ENCODE assay signal across 1 cellular context in genomic region chr17:15237106-15237425, GRCh38.
TF ChIP-seq lines count a peak whose summit lies in the region.

No MANE protein-coding gene starts in this region.

TF ChIP-seq in HepG2, 621 proteins besides CTCF, POLR2A, EP300 and RAD21 (continued from another document and continues in another):
- TF ChIP-seq HNF4A (CRISPR knock-in tag; IDR thresholded peaks at IDR 0.05) = peak; percentile 81
- TF ChIP-seq ZNF136 (CRISPR knock-in tag; IDR thresholded peaks at IDR 0.05; ENCODE audit: low read depth) = no peak
- TF ChIP-seq, protein P1, sequence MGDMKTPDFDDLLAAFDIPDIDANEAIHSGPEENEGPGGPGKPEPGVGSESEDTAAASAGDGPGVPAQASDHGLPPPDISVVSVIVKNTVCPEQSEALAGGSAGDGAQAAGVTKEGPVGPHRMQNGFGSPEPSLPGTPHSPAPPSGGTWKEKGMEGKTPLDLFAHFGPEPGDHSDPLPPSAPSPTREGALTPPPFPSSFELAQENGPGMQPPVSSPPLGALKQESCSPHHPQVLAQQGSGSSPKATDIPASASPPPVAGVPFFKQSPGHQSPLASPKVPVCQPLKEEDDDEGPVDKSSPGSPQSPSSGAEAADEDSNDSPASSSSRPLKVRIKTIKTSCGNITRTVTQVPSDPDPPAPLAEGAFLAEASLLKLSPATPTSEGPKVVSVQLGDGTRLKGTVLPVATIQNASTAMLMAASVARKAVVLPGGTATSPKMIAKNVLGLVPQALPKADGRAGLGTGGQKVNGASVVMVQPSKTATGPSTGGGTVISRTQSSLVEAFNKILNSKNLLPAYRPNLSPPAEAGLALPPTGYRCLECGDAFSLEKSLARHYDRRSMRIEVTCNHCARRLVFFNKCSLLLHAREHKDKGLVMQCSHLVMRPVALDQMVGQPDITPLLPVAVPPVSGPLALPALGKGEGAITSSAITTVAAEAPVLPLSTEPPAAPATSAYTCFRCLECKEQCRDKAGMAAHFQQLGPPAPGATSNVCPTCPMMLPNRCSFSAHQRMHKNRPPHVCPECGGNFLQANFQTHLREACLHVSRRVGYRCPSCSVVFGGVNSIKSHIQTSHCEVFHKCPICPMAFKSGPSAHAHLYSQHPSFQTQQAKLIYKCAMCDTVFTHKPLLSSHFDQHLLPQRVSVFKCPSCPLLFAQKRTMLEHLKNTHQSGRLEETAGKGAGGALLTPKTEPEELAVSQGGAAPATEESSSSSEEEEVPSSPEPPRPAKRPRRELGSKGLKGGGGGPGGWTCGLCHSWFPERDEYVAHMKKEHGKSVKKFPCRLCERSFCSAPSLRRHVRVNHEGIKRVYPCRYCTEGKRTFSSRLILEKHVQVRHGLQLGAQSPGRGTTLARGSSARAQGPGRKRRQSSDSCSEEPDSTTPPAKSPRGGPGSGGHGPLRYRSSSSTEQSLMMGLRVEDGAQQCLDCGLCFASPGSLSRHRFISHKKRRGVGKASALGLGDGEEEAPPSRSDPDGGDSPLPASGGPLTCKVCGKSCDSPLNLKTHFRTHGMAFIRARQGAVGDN (CRISPR knock-in tag; IDR thresholded peaks at IDR 0.05) = no peak
- TF ChIP-seq CEBPG (CRISPR knock-in tag; IDR thresholded peaks at IDR 0.05) = 0 out of 2 replicates have a peak, but pooled peaks have one; percentile 29
- TF ChIP-seq FOXK2 (IDR thresholded peaks at IDR 0.05) = no peak
- TF ChIP-seq ZNF557 (CRISPR knock-in tag; IDR thresholded peaks at IDR 0.05) = no peak
- TF ChIP-seq FOXA3 (CRISPR knock-in tag; IDR thresholded peaks at IDR 0.05) = peak; percentile 51; the same call in 1 of the 2 replicates
- TF ChIP-seq FOXJ3 (CRISPR knock-in tag; IDR thresholded peaks at IDR 0.05; ENCODE audit: borderline replicate concordance) = no peak; the same call in 1 of the 2 replicates
- TF ChIP-seq BCL3 (CRISPR knock-in tag; IDR thresholded peaks at IDR 0.05) = no peak
- TF ChIP-seq IRF1 (CRISPR knock-in tag; IDR thresholded peaks at IDR 0.05; ENCODE audit: low read depth) = no peak
- TF ChIP-seq ZBTB1 (CRISPR knock-in tag; IDR thresholded peaks at IDR 0.05; ENCODE audit: borderline replicate concordance) = no peak
- no peak for TF ChIP-seq KLF13 (CRISPR knock-in tag; IDR thresholded peaks at IDR 0.05)
- no peak for TF ChIP-seq NFRKB (IDR thresholded peaks at IDR 0.05)
- no peak for TF ChIP-seq ZNF382 (CRISPR knock-in tag; IDR thresholded peaks at IDR 0.05; ENCODE audit: borderline replicate concordance)
- TF ChIP-seq, protein P2, sequence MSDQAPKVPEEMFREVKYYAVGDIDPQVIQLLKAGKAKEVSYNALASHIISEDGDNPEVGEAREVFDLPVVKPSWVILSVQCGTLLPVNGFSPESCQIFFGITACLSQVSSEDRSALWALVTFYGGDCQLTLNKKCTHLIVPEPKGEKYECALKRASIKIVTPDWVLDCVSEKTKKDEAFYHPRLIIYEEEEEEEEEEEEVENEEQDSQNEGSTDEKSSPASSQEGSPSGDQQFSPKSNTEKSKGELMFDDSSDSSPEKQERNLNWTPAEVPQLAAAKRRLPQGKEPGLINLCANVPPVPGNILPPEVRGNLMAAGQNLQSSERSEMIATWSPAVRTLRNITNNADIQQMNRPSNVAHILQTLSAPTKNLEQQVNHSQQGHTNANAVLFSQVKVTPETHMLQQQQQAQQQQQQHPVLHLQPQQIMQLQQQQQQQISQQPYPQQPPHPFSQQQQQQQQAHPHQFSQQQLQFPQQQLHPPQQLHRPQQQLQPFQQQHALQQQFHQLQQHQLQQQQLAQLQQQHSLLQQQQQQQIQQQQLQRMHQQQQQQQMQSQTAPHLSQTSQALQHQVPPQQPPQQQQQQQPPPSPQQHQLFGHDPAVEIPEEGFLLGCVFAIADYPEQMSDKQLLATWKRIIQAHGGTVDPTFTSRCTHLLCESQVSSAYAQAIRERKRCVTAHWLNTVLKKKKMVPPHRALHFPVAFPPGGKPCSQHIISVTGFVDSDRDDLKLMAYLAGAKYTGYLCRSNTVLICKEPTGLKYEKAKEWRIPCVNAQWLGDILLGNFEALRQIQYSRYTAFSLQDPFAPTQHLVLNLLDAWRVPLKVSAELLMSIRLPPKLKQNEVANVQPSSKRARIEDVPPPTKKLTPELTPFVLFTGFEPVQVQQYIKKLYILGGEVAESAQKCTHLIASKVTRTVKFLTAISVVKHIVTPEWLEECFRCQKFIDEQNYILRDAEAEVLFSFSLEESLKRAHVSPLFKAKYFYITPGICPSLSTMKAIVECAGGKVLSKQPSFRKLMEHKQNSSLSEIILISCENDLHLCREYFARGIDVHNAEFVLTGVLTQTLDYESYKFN (CRISPR knock-in tag; conservative IDR thresholded peaks at IDR 0.05) = 0 out of 2 replicates have a peak, but pooled peaks have one; percentile 14
- no peak for TF ChIP-seq ZNF614 (CRISPR knock-in tag; IDR thresholded peaks at IDR 0.05; ENCODE audit: borderline replicate concordance)
- no peak for TF ChIP-seq TFE3 (CRISPR knock-in tag; IDR thresholded peaks at IDR 0.05)
- no peak for TF ChIP-seq KLF11 (CRISPR knock-in tag; IDR thresholded peaks at IDR 0.05)
- no peak for TF ChIP-seq GLMP (CRISPR knock-in tag; IDR thresholded peaks at IDR 0.05; ENCODE audit: borderline replicate concordance)
- no peak for TF ChIP-seq THAP9 (CRISPR knock-in tag; IDR thresholded peaks at IDR 0.05; ENCODE audit: borderline replicate concordance)
- TF ChIP-seq ZNF780A (CRISPR knock-in tag; IDR thresholded peaks at IDR 0.05) = no peak
- TF ChIP-seq ZNF781 (CRISPR knock-in tag; IDR thresholded peaks at IDR 0.05; ENCODE audit: borderline replicate concordance, not compliant biosample characterization) = no peak
- TF ChIP-seq, protein P3, sequence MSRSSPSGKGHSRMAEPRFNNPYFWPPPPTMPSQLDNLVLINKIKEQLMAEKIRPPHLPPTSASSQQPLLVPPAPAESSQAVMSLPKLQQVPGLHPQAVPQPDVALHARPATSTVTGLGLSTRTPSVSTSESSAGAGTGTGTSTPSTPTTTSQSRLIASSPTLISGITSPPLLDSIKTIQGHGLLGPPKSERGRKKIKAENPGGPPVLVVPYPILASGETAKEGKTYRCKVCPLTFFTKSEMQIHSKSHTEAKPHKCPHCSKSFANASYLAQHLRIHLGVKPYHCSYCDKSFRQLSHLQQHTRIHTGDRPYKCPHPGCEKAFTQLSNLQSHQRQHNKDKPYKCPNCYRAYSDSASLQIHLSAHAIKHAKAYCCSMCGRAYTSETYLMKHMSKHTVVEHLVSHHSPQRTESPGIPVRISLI (CRISPR knock-in tag; IDR thresholded peaks at IDR 0.05; ENCODE audit: borderline replicate concordance) = no peak
- TF ChIP-seq, protein P4, sequence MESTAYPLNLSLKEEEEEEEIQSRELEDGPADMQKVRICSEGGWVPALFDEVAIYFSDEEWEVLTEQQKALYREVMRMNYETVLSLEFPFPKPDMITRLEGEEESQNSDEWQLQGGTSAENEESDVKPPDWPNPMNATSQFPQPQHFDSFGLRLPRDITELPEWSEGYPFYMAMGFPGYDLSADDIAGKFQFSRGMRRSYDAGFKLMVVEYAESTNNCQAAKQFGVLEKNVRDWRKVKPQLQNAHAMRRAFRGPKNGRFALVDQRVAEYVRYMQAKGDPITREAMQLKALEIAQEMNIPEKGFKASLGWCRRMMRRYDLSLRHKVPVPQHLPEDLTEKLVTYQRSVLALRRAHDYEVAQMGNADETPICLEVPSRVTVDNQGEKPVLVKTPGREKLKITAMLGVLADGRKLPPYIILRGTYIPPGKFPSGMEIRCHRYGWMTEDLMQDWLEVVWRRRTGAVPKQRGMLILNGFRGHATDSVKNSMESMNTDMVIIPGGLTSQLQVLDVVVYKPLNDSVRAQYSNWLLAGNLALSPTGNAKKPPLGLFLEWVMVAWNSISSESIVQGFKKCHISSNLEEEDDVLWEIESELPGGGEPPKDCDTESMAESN (CRISPR knock-in tag; conservative IDR thresholded peaks at IDR 0.05) = no peak
- TF ChIP-seq, protein P5, sequence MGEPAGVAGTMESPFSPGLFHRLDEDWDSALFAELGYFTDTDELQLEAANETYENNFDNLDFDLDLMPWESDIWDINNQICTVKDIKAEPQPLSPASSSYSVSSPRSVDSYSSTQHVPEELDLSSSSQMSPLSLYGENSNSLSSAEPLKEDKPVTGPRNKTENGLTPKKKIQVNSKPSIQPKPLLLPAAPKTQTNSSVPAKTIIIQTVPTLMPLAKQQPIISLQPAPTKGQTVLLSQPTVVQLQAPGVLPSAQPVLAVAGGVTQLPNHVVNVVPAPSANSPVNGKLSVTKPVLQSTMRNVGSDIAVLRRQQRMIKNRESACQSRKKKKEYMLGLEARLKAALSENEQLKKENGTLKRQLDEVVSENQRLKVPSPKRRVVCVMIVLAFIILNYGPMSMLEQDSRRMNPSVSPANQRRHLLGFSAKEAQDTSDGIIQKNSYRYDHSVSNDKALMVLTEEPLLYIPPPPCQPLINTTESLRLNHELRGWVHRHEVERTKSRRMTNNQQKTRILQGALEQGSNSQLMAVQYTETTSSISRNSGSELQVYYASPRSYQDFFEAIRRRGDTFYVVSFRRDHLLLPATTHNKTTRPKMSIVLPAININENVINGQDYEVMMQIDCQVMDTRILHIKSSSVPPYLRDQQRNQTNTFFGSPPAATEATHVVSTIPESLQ (CRISPR knock-in tag; conservative IDR thresholded peaks at IDR 0.05) = no peak
- TF ChIP-seq FOXA1 (IDR thresholded peaks at IDR 0.05) = no peak
- peak; percentile 59 for TF ChIP-seq FOXA1 (CRISPR knock-in tag; IDR thresholded peaks at IDR 0.05)
- TF ChIP-seq BCL6 (CRISPR knock-in tag; IDR thresholded peaks at IDR 0.05) = peak; percentile 36; the same call in 1 of the 2 replicates
- no peak for TF ChIP-seq ZBTB46 (CRISPR knock-in tag; IDR thresholded peaks at IDR 0.05; ENCODE audit: borderline replicate concordance)
- no peak for TF ChIP-seq ELF3 (CRISPR knock-in tag; IDR thresholded peaks at IDR 0.05)
- TF ChIP-seq ZNF260 (CRISPR knock-in tag; IDR thresholded peaks at IDR 0.05; ENCODE audit: borderline replicate concordance, low read depth) = no peak
- TF ChIP-seq TBL1XR1 (IDR thresholded peaks at IDR 0.05; ENCODE audit: borderline replicate concordance, low read length, partially characterized antibody) = no peak
- no peak for TF ChIP-seq PHF21A (CRISPR knock-in tag; IDR thresholded peaks at IDR 0.05)
